In genomic region chr16:2842340-2843000, GRCh38 we compare ENCODE assay signal across 9 cellular contexts. TPM values are rescaled to one million over a fixed set of nuclear protein-coding genes. Genes with fewer than 3 reads are reported as not detected.
DNase-seq lines count a peak whose midpoint lies in the region; ATAC-seq and TF ChIP-seq lines count a peak whose summit lies in the region.
"Had no signal": no experiment of that assay in that cellular context is flagged by ENCODE, and none has a peak within 500 bp of the region (broad histone marks: within the 10 kb centered on the region; RNA-seq: fewer than 3 reads in every experiment).

No MANE protein-coding gene starts in this region.

- no peak for TF ChIP-seq RAD21 in SK-N-SH (IDR thresholded peaks at IDR 0.05; ENCODE audit: low read length)

- no peaks in the 10 kb centered on the region for H3F3A ChIP-seq in SK-N-SH (replicated peaks; ENCODE audit: insufficient read depth)

- TF ChIP-seq CTCF in SK-N-SH (IDR thresholded peaks at IDR 0.05), result peak; percentile 50
- TF ChIP-seq CTCF in mucosa of descending colon (IDR thresholded peaks at IDR 0.05), result peak; percentile 30

- no peak overlapping the region for H3K4me2 ChIP-seq in SK-N-SH

- H3K9me3 ChIP-seq in SK-N-SH (no peaks in the 10 kb centered on the region), mucosa of descending colon (no peaks in the 10 kb centered on the region)

- no peak overlapping the region for H2AFZ ChIP-seq in SK-N-SH (ENCODE audit: low read depth)

- H3K27ac Mint-ChIP-seq in stimulated activated effector memory CD8-positive, alpha-beta T cell treated with anti-CD3 and anti-CD28 coated beads, Interleukin-12 subunit alpha, Interleukin-12 subunit beta, amount 100 ng/mL, for 72 hours, result peak overlapping the region; percentile 93

- H3K9me2 ChIP-seq in SK-N-SH, result no peaks in the 10 kb centered on the region

- no peaks in the 10 kb centered on the region; a peak in 1 of 4 replicates for H3K4me1 ChIP-seq in SK-N-SH (ENCODE audit: control insufficient read depth in 1 of 2, insufficient read depth in 2 of 2, low read depth in 1 of 2, low read length in 1 of 2)
- no peaks in the 10 kb centered on the region for H3K4me1 ChIP-seq in mucosa of descending colon (ENCODE audit: low read depth)

- no peak for TF ChIP-seq EP300 in SK-N-SH (IDR thresholded peaks at IDR 0.05; ENCODE audit: borderline replicate concordance in 1 of 2, low read depth in 1 of 2, low read length in 1 of 2)

- no peaks in the 10 kb centered on the region for H3K36me3 ChIP-seq in SK-N-SH (replicated peaks in 1 of 2; ENCODE audit: control insufficient read depth in 1 of 2, insufficient read depth in 2 of 2, low read length in 1 of 2)
- H3K36me3 ChIP-seq in mucosa of descending colon (ENCODE audit: low read depth), result no peaks in the 10 kb centered on the region

- no peaks in the 10 kb centered on the region for H3K27me3 ChIP-seq in SK-N-SH (ENCODE audit: insufficient read depth)

- H3K4me3 Mint-ChIP-seq in stimulated activated effector memory CD8-positive, alpha-beta T cell treated with anti-CD3 and anti-CD28 coated beads, Interleukin-12 subunit alpha, Interleukin-12 subunit beta, amount 100 ng/mL, for 72 hours, result peak overlapping the region; percentile 79

- no peak overlapping the region for H3K27ac ChIP-seq in SK-N-SH (ENCODE audit: low read depth in 2 of 2, low read length in 1 of 2)

- intact Hi-C loops in mucosa of descending colon (cut with DNase I, micrococcal nuclease), result no loop called here

- CTCF ChIA-PET in SK-N-SH (lab: Yijun Ruan, JAX), result interaction anchor here (1.0 to 2.4 kb wide), 3 partner anchors 19 to 26 kb away, joined by 3 to 11 read pairs (median 6); no protein-coding TSS in a partner anchor

- peaks cover 8% of the 10 kb centered on the region for H3K36me3 Mint-ChIP-seq in stimulated activated effector memory CD8-positive, alpha-beta T cell treated with anti-CD3 and anti-CD28 coated beads, Interleukin-12 subunit alpha, Interleukin-12 subunit beta, amount 100 ng/mL, for 72 hours

- 83% methylated on average over 33 of the region's 40 CpGs for WGBS in SK-N-SH (ENCODE audit: low lambda C conversion rate)

- no peak for ATAC-seq in SK-N-SH treated with all-trans-retinoic acid at 6 μM for 48 hours
- ATAC-seq in mucosa of descending colon, result peak; percentile 49
- peak; percentile 60 for ATAC-seq in stimulated activated effector memory CD8-positive, alpha-beta T cell treated with anti-CD3 and anti-CD28 coated beads, Interleukin-12 subunit alpha, Interleukin-12 subunit beta, amount 100 ng/mL, for 72 hours
- no peak for ATAC-seq in HG02884 (IDR thresholded peaks at IDR 0.05; ENCODE audit: unreplicated experiment)
- ATAC-seq in HG02970 (IDR thresholded peaks at IDR 0.05; ENCODE audit: low FRiP score, unreplicated experiment), result no peak

- H3K79me2 ChIP-seq in SK-N-SH (ENCODE audit: insufficient read depth), result no peaks in the 10 kb centered on the region

- H4K20me1 ChIP-seq in SK-N-SH (ENCODE audit: insufficient read depth), result no peaks in the 10 kb centered on the region

- H3K4me1 Mint-ChIP-seq in stimulated activated effector memory CD8-positive, alpha-beta T cell treated with anti-CD3 and anti-CD28 coated beads, Interleukin-12 subunit alpha, Interleukin-12 subunit beta, amount 100 ng/mL, for 72 hours, result peaks cover 83% of the 10 kb centered on the region

- no peaks in the 10 kb centered on the region for H3K9me3 Mint-ChIP-seq in stimulated activated effector memory CD8-positive, alpha-beta T cell treated with anti-CD3 and anti-CD28 coated beads, Interleukin-12 subunit alpha, Interleukin-12 subunit beta, amount 100 ng/mL, for 72 hours

- H3K4me3 ChIP-seq in SK-N-SH (ENCODE audit: low read depth in 2 of 2, low read length in 1 of 2), result no peak overlapping the region
- no peak overlapping the region for H3K4me3 ChIP-seq in mucosa of descending colon

- DNase-seq in SK-N-SH (peak; percentile 55), dermis microvascular lymphatic vessel endothelial cell (ENCODE audit: low read depth in 2 of 2) (peak; percentile 17 to 69), mucosa of descending colon (peak; percentile 28 to 78 (median 65))
- DNase-seq in activated CD4-positive, alpha-beta T cell treated with anti-CD3 and anti-CD28 coated beads, Interleukin-2, amount 50 U/mL, for 24 hours (ENCODE audit: low read depth in 1 of 2, low spot score in 1 of 2), result peak; percentile 66 to 81
- peak; percentile 77 to 91 for DNase-seq in stimulated activated effector memory CD8-positive, alpha-beta T cell treated with anti-CD3 and anti-CD28 coated beads, Interleukin-12 subunit alpha, Interleukin-12 subunit beta, amount 100 ng/mL, for 72 hours (ENCODE audit: low spot score in 2 of 2)

- POLR2A ChIA-PET in SK-N-SH (lab: Yijun Ruan, JAX), result no interaction called here

- no peak overlapping the region for H3K9ac ChIP-seq in SK-N-SH

TF ChIP-seq in SK-N-SH, 30 proteins besides CTCF, POLR2A, EP300 and RAD21 (continues in another document):
- TF ChIP-seq EZH2phosphoT487 (IDR thresholded peaks at IDR 0.05; ENCODE audit: borderline replicate concordance, low read depth) (no peak), JUND (IDR thresholded peaks at IDR 0.05) (no peak), RFX5 (IDR thresholded peaks at IDR 0.05; ENCODE audit: low read length) (no peak), FOXJ3 (CRISPR knock-in tag; IDR thresholded peaks at IDR 0.05) (no peak), RXRA (IDR thresholded peaks at IDR 0.05; ENCODE audit: borderline replicate concordance, low read depth) (no peak), ZBTB33 (IDR thresholded peaks at IDR 0.05; ENCODE audit: borderline replicate concordance, low read depth) (no peak), MEF2A (IDR thresholded peaks at IDR 0.05; ENCODE audit: borderline replicate concordance, low read depth) (no peak)

TF ChIP-seq in SK-N-SH treated with all-trans-retinoic acid at 6 μM for 48 hours, 23 proteins besides CTCF, POLR2A, EP300 and RAD21:
- TF ChIP-seq BACH2 (CRISPR knock-in tag; IDR thresholded peaks at IDR 0.05; ENCODE audit: borderline replicate concordance) (no peak), ESRRG (CRISPR knock-in tag; IDR thresholded peaks at IDR 0.05) (no peak), PPARA (CRISPR knock-in tag; IDR thresholded peaks at IDR 0.05; ENCODE audit: borderline replicate concordance) (no peak), CREB5 (CRISPR knock-in tag; IDR thresholded peaks at IDR 0.05; ENCODE audit: low read depth) (no peak), ZNF8 (CRISPR knock-in tag; IDR thresholded peaks at IDR 0.05) (no peak), ZNF70 (CRISPR knock-in tag; IDR thresholded peaks at IDR 0.05) (no peak), TOX (CRISPR knock-in tag; IDR thresholded peaks at IDR 0.05; ENCODE audit: borderline replicate concordance) (no peak), OSR1 (CRISPR knock-in tag; IDR thresholded peaks at IDR 0.05) (no peak), ZNF565 (CRISPR knock-in tag; conservative IDR thresholded peaks at IDR 0.05; ENCODE audit: low read depth) (no peak), TCF4 (CRISPR knock-in tag; IDR thresholded peaks at IDR 0.05; ENCODE audit: borderline replicate concordance) (no peak), ZFP3 (CRISPR knock-in tag; IDR thresholded peaks at IDR 0.05) (no peak), GLIS3 (CRISPR knock-in tag; IDR thresholded peaks at IDR 0.05) (no peak), ZC3H10 (CRISPR knock-in tag; IDR thresholded peaks at IDR 0.05) (no peak), CSDC2 (CRISPR knock-in tag; IDR thresholded peaks at IDR 0.05) (no peak), ISL1 (CRISPR knock-in tag; IDR thresholded peaks at IDR 0.05) (no peak)

RNA-seq across cellular contexts. Expression of gene ZG16B, which starts 12.4 kb away (rescaled TPM):
- 0.26 and 0.47 TPM in 2 replicates for polyA plus RNA-seq in SK-N-SH (2012; rRNA removed)
- 0.24 and 0.46 TPM in 2 replicates for polyA plus RNA-seq in SK-N-SH (2012; cell fraction: cytosol; rRNA removed)
- 0.29 and 0.49 TPM in 2 replicates for polyA plus RNA-seq in SK-N-SH (2012; cell fraction: nucleus; rRNA removed)
- total RNA-seq in dermis microvascular lymphatic vessel endothelial cell (0.13 TPM in 1 of 2 replicates, not detected in the other), mucosa of descending colon (10 to 100 TPM in 2 of 3 donors, 1 to 10 TPM in 1; 6.8 to 40.7 (median 24.3) TPM)

RNA-seq across cellular contexts. Expression of gene PRSS22, which starts 15.5 kb away (rescaled TPM):
- polyA plus RNA-seq in SK-N-SH (2012; rRNA removed), result not detected in 2 replicates
- not detected in 2 replicates for polyA plus RNA-seq in SK-N-SH (2012; cell fraction: cytosol; rRNA removed)
- 0.18 and 0.26 TPM in 2 replicates for polyA plus RNA-seq in SK-N-SH (2012; cell fraction: nucleus; rRNA removed)
- not detected in 2 replicates for total RNA-seq in dermis microvascular lymphatic vessel endothelial cell
- 10 to 100 TPM in 1 of 3 donors, 1 to 10 TPM in 2; 1.6 to 29.0 (median 1.9) TPM for total RNA-seq in mucosa of descending colon

RNA-seq across cellular contexts. Expression of gene PRSS21, which starts 25.4 kb away (rescaled TPM):
- not detected in 2 replicates for polyA plus RNA-seq in SK-N-SH (2012; rRNA removed)
- not detected in 2 replicates for polyA plus RNA-seq in SK-N-SH (2012; cell fraction: cytosol; rRNA removed)
- polyA plus RNA-seq in SK-N-SH (2012; cell fraction: nucleus; rRNA removed), result not detected in 2 replicates
- 0.89 and 1.8 TPM in 2 replicates for total RNA-seq in dermis microvascular lymphatic vessel endothelial cell
- 1 to 10 TPM in 1 of 3 donors, under 1 TPM in 2; 0.51 to 4.1 (median 0.58) TPM for total RNA-seq in mucosa of descending colon
- total RNA-seq: Daoy had no signal

RNA-seq across cellular contexts. Expression of gene FLYWCH2, which starts 40.5 kb away (rescaled TPM):
- 56.4 and 64.8 TPM in 2 replicates for polyA plus RNA-seq in SK-N-SH (2012; rRNA removed)
- 26.4 and 44.3 TPM in 2 replicates for polyA plus RNA-seq in SK-N-SH (2012; cell fraction: cytosol; rRNA removed)
- 29.4 and 41.7 TPM in 2 replicates for polyA plus RNA-seq in SK-N-SH (2012; cell fraction: nucleus; rRNA removed)
- total RNA-seq in dermis microvascular lymphatic vessel endothelial cell, result 31.5 and 33.1 TPM in 2 replicates
- 10 to 100 TPM; 23.3 to 26.9 (median 25.3) TPM for total RNA-seq in mucosa of descending colon

RNA-seq across cellular contexts. Expression of gene PRSS41, which starts 44.2 kb away (rescaled TPM):
- not detected in 2 replicates for polyA plus RNA-seq in SK-N-SH (2012; rRNA removed)
- polyA plus RNA-seq in SK-N-SH (2012; cell fraction: cytosol; rRNA removed), result not detected in 2 replicates
- not detected in 2 replicates for polyA plus RNA-seq in SK-N-SH (2012; cell fraction: nucleus; rRNA removed)
- total RNA-seq in dermis microvascular lymphatic vessel endothelial cell (not detected in 2 replicates), mucosa of descending colon (not detected)
- total RNA-seq: Daoy had no signal

Comparison
In these comparisons a context has a peak if more than half of its experiments do, and no peak if none do; other contexts are left out.
1. ATAC-seq: peak in mucosa of descending colon (single experiment) and stimulated activated effector memory CD8-positive, alpha-beta T cell treated with anti-CD3 and anti-CD28 coated beads, Interleukin-12 subunit alpha, Interleukin-12 subunit beta, amount 100 ng/mL, for 72 hours (single experiment); none in SK-N-SH treated with all-trans-retinoic acid at 6 μM for 48 hours (single experiment), HG02884 (single experiment) and HG02970 (single experiment).
2. Peak in every context shown above with its lines, with median percentiles within 50 percentile points of each other: DNase-seq.